22 cellular contexts compared by ENCODE assay signal in genomic region chr17:29032067-29032551, GRCh38. TPM values are rescaled to one million over a fixed set of nuclear protein-coding genes. Genes with fewer than 3 reads are reported as not detected.
"Had no signal": no experiment of that assay in that cellular context is flagged by ENCODE, and none has a peak within 500 bp of the region (broad histone marks: within the 10 kb centered on the region; RNA-seq: fewer than 3 reads in every experiment).

No MANE protein-coding gene starts in this region.

- H3K4me3 ChIP-seq: colonic mucosa, gastrocnemius medialis, lower lobe of right lung had no signal

- H3K9me3 ChIP-seq: colonic mucosa, gastrocnemius medialis, lower lobe of right lung had no signal

- H3K36me3 Mint-ChIP-seq: activated CD4-positive, alpha-beta memory T cell treated with anti-CD3 and anti-CD28 coated beads for 36 hours; activated CD8-positive, alpha-beta memory T cell treated with anti-CD3 and anti-CD28 coated beads, Interleukin-2, amount 10 ng/mL, durations not matched to agents 7 days and 5 days; type B pancreatic cell had no signal

- H3K36me3 ChIP-seq: colonic mucosa, gastrocnemius medialis, lower lobe of right lung had no signal

- H3K4me1 ChIP-seq: colonic mucosa, gastrocnemius medialis, lower lobe of right lung had no signal

- H3K4me3 Mint-ChIP-seq: activated CD4-positive, alpha-beta memory T cell treated with anti-CD3 and anti-CD28 coated beads for 36 hours; activated CD4-positive, alpha-beta T cell treated with anti-CD3 and anti-CD28 coated beads for 36 hours; activated CD8-positive, alpha-beta memory T cell treated with anti-CD3 and anti-CD28 coated beads, Interleukin-2, amount 10 ng/mL, durations not matched to agents 7 days and 5 days; activated naive CD8-positive, alpha-beta T cell treated with anti-CD3 and anti-CD28 coated beads, Interleukin-2, amount 10 ng/mL, durations not matched to agents 7 days and 5 days; activated T-helper 17 cell treated with anti-CD3 and anti-CD28 coated beads, Interleukin-2, amount 50 U/mL, for 72 hours; central memory CD8-positive, alpha-beta T cell; mesothelial cell of epicardium; nephron; stimulated activated naive CD8-positive, alpha-beta T cell treated with anti-CD3 and anti-CD28 coated beads, Interleukin-15, amount 100 ng/mL, for 72 hours; T-helper 2 cell treated with Interferon-gamma antibody and Interleukin-4, amounts not matched to agents 5 μg/mL and 100 μg/mL, for 36 hours; type B pancreatic cell had no signal

- H3K27ac Mint-ChIP-seq: activated CD4-positive, alpha-beta memory T cell treated with anti-CD3 and anti-CD28 coated beads for 36 hours; activated CD4-positive, alpha-beta T cell treated with anti-CD3 and anti-CD28 coated beads for 36 hours; activated CD8-positive, alpha-beta memory T cell treated with anti-CD3 and anti-CD28 coated beads, Interleukin-2, amount 10 ng/mL, durations not matched to agents 7 days and 5 days; activated naive CD8-positive, alpha-beta T cell treated with anti-CD3 and anti-CD28 coated beads, Interleukin-2, amount 10 ng/mL, durations not matched to agents 7 days and 5 days; activated T-helper 17 cell treated with anti-CD3 and anti-CD28 coated beads, Interleukin-2, amount 50 U/mL, for 72 hours; mesothelial cell of epicardium; nephron; progenitor cell of endocrine pancreas; stimulated activated naive CD8-positive, alpha-beta T cell treated with anti-CD3 and anti-CD28 coated beads, Interleukin-15, amount 100 ng/mL, for 72 hours; T-helper 2 cell treated with Interferon-gamma antibody and Interleukin-4, amounts not matched to agents 5 μg/mL and 100 μg/mL, for 36 hours; type B pancreatic cell had no signal

- H3K4me1 Mint-ChIP-seq: activated CD4-positive, alpha-beta T cell treated with anti-CD3 and anti-CD28 coated beads for 36 hours; activated CD8-positive, alpha-beta memory T cell treated with anti-CD3 and anti-CD28 coated beads, Interleukin-2, amount 10 ng/mL, durations not matched to agents 7 days and 5 days; activated naive CD8-positive, alpha-beta T cell treated with anti-CD3 and anti-CD28 coated beads, Interleukin-2, amount 10 ng/mL, durations not matched to agents 7 days and 5 days; activated T-helper 17 cell treated with anti-CD3 and anti-CD28 coated beads, Interleukin-2, amount 50 U/mL, for 72 hours; central memory CD8-positive, alpha-beta T cell; stimulated activated naive CD8-positive, alpha-beta T cell treated with anti-CD3 and anti-CD28 coated beads, Interleukin-15, amount 100 ng/mL, for 72 hours had no signal

- ATAC-seq: activated CD4-positive, alpha-beta T cell treated with anti-CD3 and anti-CD28 coated beads for 36 hours; activated CD8-positive, alpha-beta memory T cell treated with anti-CD3 and anti-CD28 coated beads, Interleukin-2, amount 10 ng/mL, durations not matched to agents 7 days and 5 days; activated T-helper 17 cell treated with anti-CD3 and anti-CD28 coated beads, Interleukin-2, amount 50 U/mL, for 72 hours; gastrocnemius medialis; left colon; lower lobe of right lung; stimulated activated naive CD8-positive, alpha-beta T cell treated with anti-CD3 and anti-CD28 coated beads, Interleukin-15, amount 100 ng/mL, for 72 hours had no signal

- H3K27me3 ChIP-seq: colonic mucosa had no signal

- H3K27ac ChIP-seq: colonic mucosa, gastrocnemius medialis, lower lobe of right lung had no signal

- DNase-seq: activated CD4-positive, alpha-beta memory T cell treated with anti-CD3 and anti-CD28 coated beads for 36 hours; activated CD4-positive, alpha-beta T cell treated with anti-CD3 and anti-CD28 coated beads for 36 hours; activated CD8-positive, alpha-beta memory T cell treated with anti-CD3 and anti-CD28 coated beads, Interleukin-2, amount 10 ng/mL, durations not matched to agents 7 days and 5 days; activated naive CD4-positive, alpha-beta T cell; activated naive CD8-positive, alpha-beta T cell treated with anti-CD3 and anti-CD28 coated beads, Interleukin-2, amount 10 ng/mL, durations not matched to agents 7 days and 5 days; colonic mucosa; gastrocnemius medialis; head of caudate nucleus; islet precursor cell; left colon; lower lobe of right lung; occipital lobe; stimulated activated CD4-positive, alpha-beta T cell treated with anti-CD3 and anti-CD28 coated beads, Interleukin-12 subunit alpha, Interleukin-12 subunit beta, amount 100 ng/mL, for 4 hours; stimulated activated naive CD8-positive, alpha-beta T cell treated with anti-CD3 and anti-CD28 coated beads, Interleukin-15, amount 100 ng/mL, for 72 hours had no signal

RNA-seq across cellular contexts. Expression of gene SEZ6, which starts 26.3 kb away (rescaled TPM):
- total RNA-seq: activated CD4-positive, alpha-beta memory T cell treated with anti-CD3 and anti-CD28 coated beads for 36 hours; activated CD4-positive, alpha-beta T cell treated with anti-CD3 and anti-CD28 coated beads for 36 hours; activated CD8-positive, alpha-beta memory T cell treated with anti-CD3 and anti-CD28 coated beads, Interleukin-2, amount 10 ng/mL, durations not matched to agents 7 days and 5 days; activated naive CD8-positive, alpha-beta T cell treated with anti-CD3 and anti-CD28 coated beads, Interleukin-2, amount 10 ng/mL, durations not matched to agents 7 days and 5 days; activated T-helper 17 cell treated with anti-CD3 and anti-CD28 coated beads, Interleukin-2, amount 50 U/mL, for 72 hours; gastrocnemius medialis; lower lobe of right lung; mesothelial cell of epicardium had no signal
- polyA plus RNA-seq: esophagus had no signal
